In genomic region chr3:185052631-185053030, GRCh38 we compare ENCODE assay signal across 16 cellular contexts.
"Had no signal": no experiment of that assay in that cellular context is flagged by ENCODE, and none has a peak within 500 bp of the region (broad histone marks: within the 10 kb centered on the region; RNA-seq: fewer than 3 reads in every experiment).

No MANE protein-coding gene starts in this region.

- H3K27me3 ChIP-seq: esophagus squamous epithelium, gastroesophageal sphincter, right atrium auricular region had no signal

- DNase-seq: effector memory CD4-positive, alpha-beta T cell; esophagus squamous epithelium; foreskin fibroblast; glutamatergic neuron; kidney; left colon; mammary epithelial cell; mucosa of descending colon; natural killer cell; posterior cingulate gyrus; small intestine; stimulated activated CD4-positive, alpha-beta T cell treated with anti-CD3 and anti-CD28 coated beads, Interleukin-12 subunit alpha, Interleukin-12 subunit beta, amount 100 ng/mL, for 4 hours; stimulated activated naive CD4-positive, alpha-beta T cell treated with Interleukin-2 at 50 U/mL for 16 hours; trophoblast cell had no signal

- ATAC-seq: left colon, mucosa of descending colon, natural killer cell had no signal

- H3K4me3 ChIP-seq: esophagus squamous epithelium, gastroesophageal sphincter, mucosa of descending colon, right atrium auricular region had no signal

- H3K4me1 ChIP-seq: esophagus squamous epithelium, gastroesophageal sphincter, right atrium auricular region had no signal

- H3K27ac ChIP-seq: esophagus squamous epithelium, gastroesophageal sphincter, right atrium auricular region had no signal
